ENCODE assay signal across 8 cellular contexts in genomic region chr1:115595279-115596079, GRCh38. TPM values are rescaled to one million over a fixed set of nuclear protein-coding genes. Genes with fewer than 3 reads are reported as not detected.
DNase-seq lines count a peak whose midpoint lies in the region; FAIRE-seq and TF ChIP-seq lines count a peak whose summit lies in the region.

No MANE protein-coding gene starts in this region.

- in situ Hi-C loops in GM13977 (cut with MboI; ENCODE audit: low pct_unique_long_range_greater_than_20kb, low sequenced_read_pairs, unreplicated experiment), result loop anchor here (10.0 kb wide), 1 partner anchor 461 kb away; no protein-coding TSS in a partner anchor

- DNase-seq in A172 (ENCODE audit: low spot score) (peak; percentile 97), GM13977 (ENCODE audit: low spot score) (peak; percentile 56), HS-27A (ENCODE audit: low read depth) (peak; percentile 95), NCI-H82 (lab: John Stamatoyannopoulos, UW) (peak; percentile 84), middle frontal gyrus (ENCODE audit: extremely low spot score, low spot score) (peak; percentile 73)
- peak; percentile 6 to 17 for DNase-seq in activated CD8-positive, alpha-beta memory T cell treated with anti-CD3 and anti-CD28 coated beads for 4 hours (ENCODE audit: low read depth in 2 of 2)
- peak; percentile 27 to 45 for DNase-seq in stimulated activated CD8-positive, alpha-beta memory T cell treated with anti-CD3 and anti-CD28 coated beads, Interleukin-7, amount 100 ng/mL, for 1 hour (ENCODE audit: low read depth in 2 of 2)

- FAIRE-seq in endometrium (lab: Jason Lieb, UNC), result peak; percentile 8

- peak; percentile 97 for TF ChIP-seq CTCF in GM13977 (IDR thresholded peaks at IDR 0.05; ENCODE audit: extremely low read depth, insufficient read depth, missing control alignments)

RNA-seq across cellular contexts. Expression of gene VANGL1, which starts 46.3 kb away (rescaled TPM):
- 21.9 and 29.9 TPM in 2 replicates for total RNA-seq in A172 (2014; rRNA removed; shearing (Covaris generic))

Comparison
In these comparisons a context has a peak if more than half of its experiments do, and no peak if none do; other contexts are left out.
1. Peak in every context shown above with its lines: DNase-seq.
2. DNase-seq: peak in every context shown above with its lines; median percentile 97 in A172; 95 in HS-27A; 84 in NCI-H82; 73 in middle frontal gyrus; 56 in GM13977; 36 in stimulated activated CD8-positive, alpha-beta memory T cell treated with anti-CD3 and anti-CD28 coated beads, Interleukin-7, amount 100 ng/mL, for 1 hour; 12 in activated CD8-positive, alpha-beta memory T cell treated with anti-CD3 and anti-CD28 coated beads for 4 hours.